Comparison of ENCODE assay signal across 1 cellular context in genomic region chr17:49076575-49077384, GRCh38.
TF ChIP-seq lines count a peak whose summit lies in the region.

No MANE protein-coding gene starts in this region.

TF ChIP-seq in K562, 482 proteins besides CTCF, POLR2A, EP300 and RAD21 (continued from another document and continues in another):
- TF ChIP-seq MLX (CRISPR knock-in tag; conservative IDR thresholded peaks at IDR 0.05) (no peak), ZFP1 (CRISPR knock-in tag; IDR thresholded peaks at IDR 0.05) (peak; percentile 70; the same call in 1 of the 2 replicates), E2F8 (IDR thresholded peaks at IDR 0.05; ENCODE audit: low read depth, partially characterized antibody) (no peak), ARID3B (CRISPR knock-in tag; IDR thresholded peaks at IDR 0.05; ENCODE audit: borderline replicate concordance) (no peak), HDAC1 (IDR thresholded peaks at IDR 0.05) (no peak), PHB (CRISPR knock-in tag; IDR thresholded peaks at IDR 0.05) (no peak), ID3 (CRISPR knock-in tag; IDR thresholded peaks at IDR 0.05) (no peak), ID3 (tag; IDR thresholded peaks at IDR 0.05) (peak; percentile 98), ETS1 (conservative IDR thresholded peaks at IDR 0.05; ENCODE audit: control insufficient read depth, low read depth, low read length) (no peak), RBM17 (IDR thresholded peaks at IDR 0.05; ENCODE audit: borderline replicate concordance, low read depth, low read length) (no peak), CREBBP (IDR thresholded peaks at IDR 0.05; ENCODE audit: low read depth, low read length) (no peak), ZBTB12 (CRISPR knock-in tag; IDR thresholded peaks at IDR 0.05) (peak; percentile 83), ZNF239 (CRISPR knock-in tag; IDR thresholded peaks at IDR 0.05) (peak; percentile 87), SMAD4 (CRISPR knock-in tag; conservative IDR thresholded peaks at IDR 0.05) (peak; percentile 70; the same call in 1 of the 2 replicates), ZNF384 (IDR thresholded peaks at IDR 0.05; ENCODE audit: low read depth, low read length) (no peak), PHF21A (IDR thresholded peaks at IDR 0.05; ENCODE audit: borderline replicate concordance, low read depth) (no peak), KLF13 (tag; IDR thresholded peaks at IDR 0.05; ENCODE audit: borderline replicate concordance, low read depth) (peak; percentile 63; the same call in 1 of the 2 replicates), ZNF668 (CRISPR knock-in tag; IDR thresholded peaks at IDR 0.05) (peak; percentile 19; the same call in 1 of the 2 replicates), ETV5 (CRISPR knock-in tag; IDR thresholded peaks at IDR 0.05; ENCODE audit: low read depth) (no peak), GABPB1 (CRISPR knock-in tag; IDR thresholded peaks at IDR 0.05) (no peak), GATA2 (CRISPR knock-in tag; IDR thresholded peaks at IDR 0.05) (peak; percentile 41; the same call in 1 of the 2 replicates), REST (CRISPR knock-in tag; IDR thresholded peaks at IDR 0.05; ENCODE audit: low read depth) (peak; percentile 76), POLR2B (IDR thresholded peaks at IDR 0.05; ENCODE audit: low read depth, partially characterized antibody) (no peak), SNRNP70 (optimal IDR thresholded peaks at IDR 0.05; ENCODE audit: low read depth, low read length) (no peak), TAF15 (IDR thresholded peaks at IDR 0.05; ENCODE audit: low read depth, low read length) (no peak), ELF4 (CRISPR knock-in tag; IDR thresholded peaks at IDR 0.05) (peak; percentile 89), NONO (IDR thresholded peaks at IDR 0.05; ENCODE audit: low read depth in 2 of 2, low read length in 1 of 2) (no peak), HMBOX1 (IDR thresholded peaks at IDR 0.05) (no peak), ZNF512 (tag; IDR thresholded peaks at IDR 0.05) (no peak), ZC3H8 (IDR thresholded peaks at IDR 0.05) (no peak), POLR3A (IDR thresholded peaks at IDR 0.05; ENCODE audit: borderline replicate concordance, extremely low read depth, insufficient read depth, insufficient read length) (no peak), ZNF134 (CRISPR knock-in tag; conservative IDR thresholded peaks at IDR 0.05) (peak; percentile 79; the same call in 1 of the 2 replicates), ZC3H11A (IDR thresholded peaks at IDR 0.05; ENCODE audit: low read depth, low read length) (no peak), JUNB (CRISPR knock-in tag; conservative IDR thresholded peaks at IDR 0.05) (no peak), FOS (IDR thresholded peaks at IDR 0.05; ENCODE audit: extremely low read depth, insufficient read length) (no peak), ZNF140 (CRISPR knock-in tag; IDR thresholded peaks at IDR 0.05) (no peak), STAT6 (CRISPR knock-in tag; IDR thresholded peaks at IDR 0.05) (no peak), ZNF280A (IDR thresholded peaks at IDR 0.05; ENCODE audit: low read depth, partially characterized antibody) (no peak), PTRF (tag; IDR thresholded peaks at IDR 0.05) (peak; percentile 73), NBN (IDR thresholded peaks at IDR 0.05; ENCODE audit: low read depth) (no peak), ZNF395 (CRISPR knock-in tag; IDR thresholded peaks at IDR 0.05) (peak; percentile 99)
